In the genomic region with DNA sequence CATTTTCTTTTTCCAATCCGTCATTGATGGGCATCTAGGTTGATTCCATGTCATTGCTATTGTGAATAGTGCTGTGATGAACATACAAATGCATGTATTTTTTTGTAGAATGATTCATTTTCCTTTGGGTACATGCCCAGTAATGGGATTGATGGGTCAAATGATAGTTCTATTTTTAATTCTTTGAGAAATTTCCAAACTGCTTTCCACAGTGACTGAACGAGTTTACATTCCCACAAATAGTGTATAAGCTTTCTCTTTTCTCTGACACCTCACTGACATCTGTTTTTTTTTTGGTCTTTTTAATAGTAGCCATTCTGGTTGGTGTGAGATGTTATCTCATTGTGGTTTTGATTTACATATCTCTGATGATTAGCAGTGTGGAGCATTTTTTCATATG, we compare ENCODE assay signal across 20 cellular contexts.
"Had no signal": no experiment of that assay in that cellular context is flagged by ENCODE, and none has a peak within 500 bp of the region (broad histone marks: within the 10 kb centered on the region; RNA-seq: fewer than 3 reads in every experiment).

No MANE protein-coding gene starts in this region.

- H3K4me1 Mint-ChIP-seq: activated naive CD4-positive, alpha-beta T cell treated with anti-CD3 and anti-CD28 coated beads, Interleukin-2, amount 50 U/mL, for 24 hours; stimulated activated naive B cell treated with anti-CD40 and anti-IgM and Interleukin-4, amounts not matched to agents 10 μg/mL and 1 μg/mL and 100 μg/mL, for 72 hours had no signal

- ATAC-seq: body of pancreas; gastrocnemius medialis; heart right ventricle; right lobe of liver; stimulated activated naive B cell treated with anti-CD40 and anti-IgM and Interleukin-4, amounts not matched to agents 10 μg/mL and 1 μg/mL and 100 μg/mL, for 72 hours had no signal

- H3K36me3 ChIP-seq: esophagus muscularis mucosa, gastrocnemius medialis, heart right ventricle, left ventricle myocardium inferior, neural progenitor cell, right lobe of liver, spleen, transverse colon had no signal

- H3K4me3 ChIP-seq: body of pancreas, dorsolateral prefrontal cortex, esophagus muscularis mucosa, gastrocnemius medialis, heart right ventricle, left ventricle myocardium inferior, neural progenitor cell, right lobe of liver, spleen, transverse colon had no signal

- H3K9me3 Mint-ChIP-seq: activated naive CD4-positive, alpha-beta T cell treated with anti-CD3 and anti-CD28 coated beads, Interleukin-2, amount 50 U/mL, for 24 hours; neural progenitor cell had no signal

- FAIRE-seq: keratinocyte had no signal

- H3K4me1 ChIP-seq: body of pancreas, right lobe of liver, spleen, transverse colon had no signal

- H3K27ac ChIP-seq: body of pancreas, esophagus muscularis mucosa, gastrocnemius medialis, heart right ventricle, left ventricle myocardium inferior, neural progenitor cell, right lobe of liver, spleen, transverse colon had no signal

- H3K27me3 ChIP-seq: body of pancreas, dorsolateral prefrontal cortex, esophagus muscularis mucosa, gastrocnemius medialis, heart right ventricle, neural progenitor cell, right lobe of liver, spleen, transverse colon had no signal

- H3K4me3 Mint-ChIP-seq: activated naive CD4-positive, alpha-beta T cell treated with anti-CD3 and anti-CD28 coated beads, Interleukin-2, amount 50 U/mL, for 24 hours; neural progenitor cell; stimulated activated naive B cell treated with anti-CD40 and anti-IgM and Interleukin-4, amounts not matched to agents 10 μg/mL and 1 μg/mL and 100 μg/mL, for 72 hours had no signal

- H3K9ac ChIP-seq: neural progenitor cell had no signal

- H3K9me3 ChIP-seq: body of pancreas, esophagus muscularis mucosa, gastrocnemius medialis, heart right ventricle, left ventricle myocardium inferior, right lobe of liver, transverse colon had no signal

- H3K4me2 ChIP-seq: neural progenitor cell had no signal

- DNase-seq: activated CD4-positive, alpha-beta T cell treated with anti-CD3 and anti-CD28 coated beads, Interleukin-2, amount 50 U/mL, for 1 hour; activated CD4-positive, CD25-positive, alpha-beta regulatory T cell; activated effector memory CD4-positive, alpha-beta T cell treated with Interleukin-2 at 50 U/mL for 16 hours; activated T-cell treated with anti-CD3 and anti-CD28 coated beads, Interleukin-2, amount 50 U/mL, for 1 hour; body of pancreas; dorsolateral prefrontal cortex; gastrocnemius medialis; heart right ventricle; left ventricle myocardium inferior; right lobe of liver; spleen; stimulated activated CD4-positive, alpha-beta T cell treated with anti-CD3 and anti-CD28 coated beads, Interleukin-2, amount 100 ng/mL, for 24 hours; stimulated activated naive B cell treated with anti-CD40 and anti-IgM and Interleukin-4, amounts not matched to agents 10 μg/mL and 1 μg/mL and 100 μg/mL, for 72 hours; substantia nigra; T-helper 2 cell; transverse colon had no signal

- H2AFZ ChIP-seq: neural progenitor cell had no signal

- H3K27ac Mint-ChIP-seq: activated naive CD4-positive, alpha-beta T cell treated with anti-CD3 and anti-CD28 coated beads, Interleukin-2, amount 50 U/mL, for 24 hours; neural progenitor cell; stimulated activated naive B cell treated with anti-CD40 and anti-IgM and Interleukin-4, amounts not matched to agents 10 μg/mL and 1 μg/mL and 100 μg/mL, for 72 hours had no signal

- H3K36me3 Mint-ChIP-seq: activated naive CD4-positive, alpha-beta T cell treated with anti-CD3 and anti-CD28 coated beads, Interleukin-2, amount 50 U/mL, for 24 hours; neural progenitor cell; stimulated activated naive B cell treated with anti-CD40 and anti-IgM and Interleukin-4, amounts not matched to agents 10 μg/mL and 1 μg/mL and 100 μg/mL, for 72 hours had no signal
